Comparison of ENCODE assay signal across 7 cellular contexts in genomic region chrX:131951166-131951565, GRCh38.
"Had no signal": no experiment of that assay in that cellular context is flagged by ENCODE, and none has a peak within 500 bp of the region (broad histone marks: within the 10 kb centered on the region; RNA-seq: fewer than 3 reads in every experiment).

No MANE protein-coding gene starts in this region.

- H3K27ac ChIP-seq: HL-60, KMS-11 had no signal

- ATAC-seq: HepG2 had no signal

- FAIRE-seq: HepG2, HTR-8/SVneo had no signal

- H3K4me2 ChIP-seq: KMS-11 had no signal

- H3K9ac ChIP-seq: KMS-11 had no signal

- DNase-seq: IMR-90, KBM-7, KG1 had no signal
